In genomic region chr16:89565506-89566372, GRCh38 we compare ENCODE assay signal across 1 cellular context.
TF ChIP-seq lines count a peak whose summit lies in the region.

No MANE protein-coding gene starts in this region.

TF ChIP-seq in HCT116, 20 proteins besides CTCF, POLR2A, EP300 and RAD21 (continued from another document):
- no peak for TF ChIP-seq REST (IDR thresholded peaks at IDR 0.05; ENCODE audit: low read depth)
